ENCODE assay signal across 8 cellular contexts in the genomic region with DNA sequence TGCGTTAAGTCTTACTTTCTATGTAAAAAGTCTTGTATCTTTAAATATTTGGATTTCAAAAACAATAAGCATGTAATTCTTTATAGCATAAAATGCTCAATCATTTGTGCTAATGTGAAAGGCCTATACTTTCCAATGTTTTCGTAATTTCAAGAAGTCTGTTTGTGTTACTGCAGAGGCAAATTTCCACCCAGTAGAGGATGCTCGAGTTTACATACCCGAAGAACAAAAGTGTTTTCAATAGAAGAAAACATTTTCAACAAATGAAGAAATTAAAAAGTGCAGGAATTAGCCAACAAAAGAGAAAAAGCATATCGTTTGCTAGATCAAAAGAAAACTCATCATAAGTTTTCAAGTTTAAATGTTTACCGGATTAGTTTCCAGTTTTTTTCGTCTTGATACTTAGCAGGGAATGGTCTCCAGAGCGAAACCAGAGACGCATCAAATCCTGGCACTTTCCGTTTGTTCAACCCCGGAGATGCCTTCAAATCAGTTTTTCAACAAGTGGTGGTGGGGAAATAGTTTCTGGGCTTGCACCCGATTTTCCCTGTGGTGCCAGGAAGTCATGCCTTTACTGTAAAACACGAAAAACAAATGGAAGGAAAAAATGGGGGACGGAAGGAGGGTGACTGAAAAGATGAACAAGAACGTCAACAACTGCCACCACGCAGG. TPM values are rescaled to one million over a fixed set of nuclear protein-coding genes. Genes with fewer than 3 reads are reported as not detected.
DNase-seq lines count a peak whose midpoint lies in the region; FAIRE-seq and TF ChIP-seq lines count a peak whose summit lies in the region.

No MANE protein-coding gene starts in this region.

- H3K4me1 Mint-ChIP-seq in neural progenitor cell: peaks cover 20% of the 10 kb centered on the region

- peaks cover 20% of the 10 kb centered on the region for H3K36me3 Mint-ChIP-seq in neural progenitor cell

- H3K4me3 Mint-ChIP-seq in neural progenitor cell: peak overlapping the region; percentile 98

- H3K9ac ChIP-seq in neural progenitor cell: peak overlapping the region; percentile 85

- TF ChIP-seq CTCF in neural progenitor cell (IDR thresholded peaks at IDR 0.05): no peak

- peaks cover 36% of the 10 kb centered on the region for H4K20me1 ChIP-seq in neural progenitor cell (ENCODE audit: low read depth)

- DNase-seq in SIG-M5 treated with dmso at 0.1 percent for 504 hours (lab: John Stamatoyannopoulos, UW; ENCODE audit: unreplicated experiment): peak; percentile 44
- DNase-seq in SIG-M5 (lab: John Stamatoyannopoulos, UW): no peak
- peak; percentile 38 for DNase-seq in RKO (ENCODE audit: low spot score)
- DNase-seq in neural progenitor cell (ENCODE audit: low spot score): peak; percentile 26
- DNase-seq in GOT3 (lab: John Stamatoyannopoulos, UW): no peak
- DNase-seq in 8988T: no peak
- DNase-seq in NCI-H345 (lab: John Stamatoyannopoulos, UW): no peak

- peaks cover 66% of the 10 kb centered on the region for H3K79me2 ChIP-seq in neural progenitor cell (ENCODE audit: low read depth)

- H3K9me3 Mint-ChIP-seq in neural progenitor cell: no peaks in the 10 kb centered on the region

- peak overlapping the region; percentile 91 for H3K4me2 ChIP-seq in neural progenitor cell

- H3K27me3 Mint-ChIP-seq in neural progenitor cell (ENCODE audit: insufficient read depth, low read depth): peaks cover 2% of the 10 kb centered on the region

- peak overlapping the region; percentile 92 for H3K4me3 ChIP-seq in neural progenitor cell

- H3K27ac Mint-ChIP-seq in neural progenitor cell: peak overlapping the region; percentile 62

- no peaks in the 10 kb centered on the region for H3K27me3 ChIP-seq in neural progenitor cell

- peaks cover 21% of the 10 kb centered on the region for H3K4me1 ChIP-seq in neural progenitor cell

- peak overlapping the region; percentile 97 for H3K27ac ChIP-seq in neural progenitor cell

- FAIRE-seq in endometrium (lab: Jason Lieb, UNC): peak; percentile 81

- H2AFZ ChIP-seq in neural progenitor cell (replicated peaks): peak overlapping the region; percentile 74

- H3K9me3 ChIP-seq in neural progenitor cell (ENCODE audit: low read depth): no peaks in the 10 kb centered on the region

- peaks cover 25% of the 10 kb centered on the region for H3F3A ChIP-seq in neural progenitor cell (ENCODE audit: low read depth)

- H3K36me3 ChIP-seq in neural progenitor cell: peaks cover 7% of the 10 kb centered on the region

RNA-seq across cellular contexts. Expression of a gene that starts 1.0 kb away (rescaled TPM):
- total RNA-seq in neural progenitor cell (ENCODE audit: low replicate concordance): 102 and 180 TPM in 2 replicates

RNA-seq across cellular contexts. Expression of a gene that starts 1.3 kb away (rescaled TPM):
- 9.8 and 18.9 TPM in 2 replicates for total RNA-seq in neural progenitor cell (ENCODE audit: low replicate concordance)

Comparison
In these comparisons a context has a peak if more than half of its experiments do, and no peak if none do; other contexts are left out.
1. DNase-seq: peak in SIG-M5 treated with dmso at 0.1 percent for 504 hours (single experiment), RKO (single experiment) and neural progenitor cell (single experiment); none in SIG-M5 (single experiment), GOT3 (single experiment), 8988T (single experiment) and NCI-H345 (single experiment).